Comparison of ENCODE assay signal across 22 cellular contexts in the genomic region with DNA sequence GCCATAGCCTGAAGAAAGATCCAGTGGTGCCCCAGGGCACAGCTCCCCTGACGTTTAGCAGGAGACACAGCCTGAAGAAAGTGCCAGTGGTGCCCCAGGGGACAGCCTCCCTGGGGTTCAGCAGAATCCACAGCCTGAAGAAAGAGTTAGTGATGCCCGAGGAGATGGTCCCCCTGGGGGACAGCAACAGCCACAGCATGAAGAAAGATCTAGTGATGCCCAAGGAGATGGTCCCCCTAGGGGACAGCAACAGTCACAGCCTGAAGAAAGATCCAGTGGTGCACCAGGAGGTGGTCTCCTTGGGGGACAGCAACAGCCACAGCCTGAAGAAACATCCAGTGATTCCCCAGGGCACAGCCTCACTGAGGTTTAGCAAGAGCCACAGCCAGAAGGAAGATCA. TPM values are rescaled to one million over a fixed set of nuclear protein-coding genes. Genes with fewer than 3 reads are reported as not detected.
DNase-seq lines count a peak whose midpoint lies in the region; ATAC-seq and TF ChIP-seq lines count a peak whose summit lies in the region.
"Had no signal": no experiment of that assay in that cellular context is flagged by ENCODE, and none has a peak within 500 bp of the region (broad histone marks: within the 10 kb centered on the region; RNA-seq: fewer than 3 reads in every experiment).

No MANE protein-coding gene starts in this region.

- H3K4me1 ChIP-seq in A673 (ENCODE audit: insufficient read depth, low read length, poor library complexity, severe bottlenecking) = no peaks in the 10 kb centered on the region
- H3K4me1 ChIP-seq in IMR-90 (ENCODE audit: control insufficient read depth, insufficient read depth, low read length) = no peaks in the 10 kb centered on the region
- no peaks in the 10 kb centered on the region for H3K4me1 ChIP-seq in OCI-LY3 (ENCODE audit: low read length)
- no peaks in the 10 kb centered on the region for H3K4me1 ChIP-seq in mesendoderm (ENCODE audit: control insufficient read depth, low read depth, low read length)
- H3K4me1 ChIP-seq in gastrocnemius medialis = no peaks in the 10 kb centered on the region
- H3K4me1 ChIP-seq: BE2C, HAP-1 had no signal

- CTCF ChIA-PET in A673 (lab: Charles Lee) = no interaction called here
- CTCF ChIA-PET in IMR-90 (lab: Yijun Ruan, JAX) = no interaction called here

- WGBS in IMR-90 (ENCODE audit: extremely low coverage in 2 of 2, insufficient read length in 1 of 2), 2 experiments = 20% methylated on average over 1 of the region's 2 CpGs; no CpG with 5 or more reads in 1 of the 2 experiments
- WGBS in mesendoderm (ENCODE audit: extremely low coverage, insufficient coverage, low lambda C conversion rate) = no CpG with 5 or more reads among the region's 2 CpGs

- H2BK20ac ChIP-seq in IMR-90 (ENCODE audit: low read depth, low read length) = no peak overlapping the region

- POLR2A ChIA-PET in A673 (lab: Charles Lee; ENCODE audit: low non-redundant PET) = no interaction called here
- POLR2A ChIA-PET in IMR-90 (lab: Charles Lee; ENCODE audit: unreplicated experiment) = no interaction called here

- TF ChIP-seq RAD21 in IMR-90 (IDR thresholded peaks at IDR 0.05; ENCODE audit: low read length) = no peak

- no peaks in the 10 kb centered on the region for H3K27me3 ChIP-seq in A673 (replicated peaks; ENCODE audit: insufficient read depth, low read depth, low read length, poor library complexity)
- no peaks in the 10 kb centered on the region for H3K27me3 ChIP-seq in IMR-90 (ENCODE audit: control insufficient read depth, insufficient read depth, low read length)
- H3K27me3 ChIP-seq in OCI-LY3 (ENCODE audit: low read depth, low read length) = no peaks in the 10 kb centered on the region
- no peaks in the 10 kb centered on the region for H3K27me3 ChIP-seq in mesendoderm (ENCODE audit: insufficient read depth, low read length, poor library complexity)
- no peaks in the 10 kb centered on the region for H3K27me3 ChIP-seq in gastrocnemius medialis
- peaks cover 0 to 67% (median 9%) of the 10 kb centered on the region in 45 donors for H3K27me3 ChIP-seq in dorsolateral prefrontal cortex
- H3K27me3 ChIP-seq: BE2C had no signal

- H2AK9ac ChIP-seq in IMR-90 (replicated peaks; ENCODE audit: low read depth, low read length, poor library complexity) = no peak overlapping the region

- in situ Hi-C loops in IMR-90 (cut with MboI; ENCODE audit: low sequenced_read_pairs) = no loop called here
- in situ Hi-C loops in gastrocnemius medialis (cut with MboI; ENCODE audit: low sequenced_read_pairs in 4 of 4) = no loop called here

- H3K4me2 ChIP-seq in IMR-90 (ENCODE audit: low read depth, low read length) (no peak overlapping the region), OCI-LY3 (ENCODE audit: low read length) (no peak overlapping the region), mesendoderm (ENCODE audit: low read length) (no peak overlapping the region)
- H3K4me2 ChIP-seq: BLaER1 treated with 17β-estradiol and CSF1 and Interleukin-3, amounts not matched to agents 10 nM and 100 nM; GM23338 had no signal

- H2BK15ac ChIP-seq in IMR-90 (ENCODE audit: low read depth, low read length) = no peak overlapping the region
- H2BK15ac ChIP-seq in mesendoderm (replicated peaks; ENCODE audit: low read depth) = no peak overlapping the region

- TF ChIP-seq POLR2A in IMR-90 (IDR thresholded peaks at IDR 0.05; ENCODE audit: low read depth, low read length) (no peak), gastrocnemius medialis (IDR thresholded peaks at IDR 0.05) (no peak)

- ATAC-seq in IMR-90 (ENCODE audit: low read depth) (no peak), gastrocnemius medialis (no peak)
- ATAC-seq: GM23338 had no signal

- H3K14ac ChIP-seq in IMR-90 (replicated peaks; ENCODE audit: low read depth, low read length) = no peak overlapping the region

- H2BK120ac ChIP-seq in IMR-90 (ENCODE audit: low read depth, low read length) (no peak overlapping the region), mesendoderm (ENCODE audit: low read depth, low read length) (no peak overlapping the region)

- dilution Hi-C loops in IMR-90 (cut with HindIII; ENCODE audit: low sequenced_read_pairs, unreplicated experiment) = no loop called here

- H4K20me1 ChIP-seq in IMR-90 (ENCODE audit: insufficient read depth, low read length) = no peaks in the 10 kb centered on the region
- H4K20me1 ChIP-seq in OCI-LY3 (ENCODE audit: insufficient read depth, low read length) = no peaks in the 10 kb centered on the region

- TF ChIP-seq CTCF in A673 (conservative IDR thresholded peaks at IDR 0.05; ENCODE audit: low read depth, low read length) = peak; percentile 38
- TF ChIP-seq CTCF in IMR-90 (conservative IDR thresholded peaks at IDR 0.05; ENCODE audit: low read depth, low read length) = 0 out of 2 replicates have a peak, but pooled peaks have one; percentile 7
- peak; percentile 21 for TF ChIP-seq CTCF in OCI-LY3 (IDR thresholded peaks at IDR 0.05; ENCODE audit: low read depth, low read length)
- no peak for TF ChIP-seq CTCF in gastrocnemius medialis (IDR thresholded peaks at IDR 0.05 in 4 of 5, conservative IDR thresholded peaks at IDR 0.05 in 1 of 5)
- TF ChIP-seq CTCF in dorsolateral prefrontal cortex (IDR thresholded peaks at IDR 0.05 in 54 of 56, conservative IDR thresholded peaks at IDR 0.05 in 2 of 56; ENCODE audit: low read depth in 1 of 56, partially characterized antibody in 56 of 56) = no peak

- no peaks in the 10 kb centered on the region for H3K9me1 ChIP-seq in IMR-90 (ENCODE audit: insufficient read depth, low read length)

- H3K56ac ChIP-seq in IMR-90 (ENCODE audit: extremely low read depth, insufficient read depth, low read length) = no peak overlapping the region
- no peak overlapping the region for H3K56ac ChIP-seq in mesendoderm (ENCODE audit: low read length)

- no peak overlapping the region for H3K27ac ChIP-seq in A673 (ENCODE audit: low read depth, low read length, poor library complexity, severe bottlenecking)
- H3K27ac ChIP-seq in IMR-90 (ENCODE audit: insufficient read depth, low read length) = no peak overlapping the region
- H3K27ac ChIP-seq in OCI-LY3 (ENCODE audit: low read length) = no peak overlapping the region
- H3K27ac ChIP-seq in mesendoderm (ENCODE audit: low read depth, low read length) = no peak overlapping the region
- no peak overlapping the region for H3K27ac ChIP-seq in gastrocnemius medialis
- H3K27ac ChIP-seq in dorsolateral prefrontal cortex = no peak overlapping the region
- H3K27ac ChIP-seq: 22Rv1; BLaER1 treated with 17β-estradiol and CSF1 and Interleukin-3, amounts not matched to agents 10 nM and 100 nM had no signal

- H3K9me3 ChIP-seq in A673 (ENCODE audit: low read depth, low read length, poor library complexity, severe bottlenecking) (no peaks in the 10 kb centered on the region), IMR-90 (ENCODE audit: control insufficient read depth, insufficient read depth, low read length) (no peaks in the 10 kb centered on the region), OCI-LY3 (ENCODE audit: insufficient read depth, low read length) (no peaks in the 10 kb centered on the region), gastrocnemius medialis (no peaks in the 10 kb centered on the region)
- H3K9me3 ChIP-seq: BE2C, HAP-1 had no signal

- H2AK5ac ChIP-seq in IMR-90 (ENCODE audit: low read depth, low read length) = no peak overlapping the region
- H2AK5ac ChIP-seq in mesendoderm (ENCODE audit: low read length) = no peak overlapping the region

- H3K4me3 ChIP-seq in A673 (ENCODE audit: low read depth, low read length, poor library complexity, severe bottlenecking) (no peak overlapping the region), IMR-90 (ENCODE audit: insufficient read depth, low read depth, low read length) (no peak overlapping the region), OCI-LY3 (ENCODE audit: low read length) (no peak overlapping the region), mesendoderm (ENCODE audit: low read length) (no peak overlapping the region), gastrocnemius medialis (no peak overlapping the region), dorsolateral prefrontal cortex (no peak overlapping the region)
- H3K4me3 ChIP-seq: BLaER1 treated with 17β-estradiol and CSF1 and Interleukin-3, amounts not matched to agents 10 nM and 100 nM; GM23338; HAP-1 had no signal

- H3K4ac ChIP-seq in IMR-90 (ENCODE audit: low read depth, low read length) (no peak overlapping the region), mesendoderm (ENCODE audit: low read depth, low read length) (no peak overlapping the region)

- H4K5ac ChIP-seq in IMR-90 (ENCODE audit: low read depth, low read length) (no peak overlapping the region), mesendoderm (ENCODE audit: low read length) (no peak overlapping the region)

- H3K23ac ChIP-seq in IMR-90 (ENCODE audit: low read depth, low read length) (no peak overlapping the region), mesendoderm (ENCODE audit: low read length) (no peak overlapping the region)

- H3K9ac ChIP-seq in IMR-90 (ENCODE audit: low read depth, low read length) (no peak overlapping the region), OCI-LY3 (ENCODE audit: low read length) (no peak overlapping the region), mesendoderm (ENCODE audit: low read length) (no peak overlapping the region)
- H3K9ac ChIP-seq: BLaER1 treated with 17β-estradiol and CSF1 and Interleukin-3, amounts not matched to agents 10 nM and 100 nM had no signal

- H2BK5ac ChIP-seq in IMR-90 (ENCODE audit: low read depth, low read length, poor library complexity, severe bottlenecking) = no peak overlapping the region
- no peak overlapping the region for H2BK5ac ChIP-seq in mesendoderm (ENCODE audit: low read length)

- H2AFZ ChIP-seq in IMR-90 (replicated peaks; ENCODE audit: low read length, poor library complexity) (no peak overlapping the region), OCI-LY3 (ENCODE audit: low read depth, low read length) (no peak overlapping the region)
- H2AFZ ChIP-seq: GM23338 had no signal

- no peak overlapping the region for H3K18ac ChIP-seq in IMR-90 (ENCODE audit: low read depth, low read length)
- H3K18ac ChIP-seq in mesendoderm (ENCODE audit: low read length) = no peak overlapping the region

- intact Hi-C loops in A673 (cut with micrococcal nuclease; ENCODE audit: unreplicated experiment) (loop anchor here (10.0 kb wide), 1 partner anchor 188 kb away; no protein-coding TSS in a partner anchor), IMR-90 (cut with micrococcal nuclease) (no loop called here), gastrocnemius medialis (cut with DNase I; ENCODE audit: low total_unique reads) (no loop called here), dorsolateral prefrontal cortex (cut with DNase I) (no loop called here)

- H4K8ac ChIP-seq in IMR-90 (ENCODE audit: low read depth in 2 of 2, low read length in 2 of 2) = no peak overlapping the region
- no peak overlapping the region for H4K8ac ChIP-seq in mesendoderm (ENCODE audit: low read depth, low read length)

- no TSS peak for BruUV-seq in A673 (replicated peaks; lab: Mats Ljungman, UMichigan)
- BruUV-seq in IMR-90 (replicated peaks; lab: Mats Ljungman, UMichigan) = no TSS peak

- no peaks in the 10 kb centered on the region for H3K79me2 ChIP-seq in OCI-LY3 (ENCODE audit: low read length)
- no peaks in the 10 kb centered on the region for H3K79me2 ChIP-seq in mesendoderm (ENCODE audit: control insufficient read depth, insufficient read depth, low read length)

- DNase-seq in A673 (ENCODE audit: low spot score) (peak; percentile 26), IMR-90 (no peak), mesendoderm (peak; percentile 7), gastrocnemius medialis (no peak), NCI-H524 (lab: John Stamatoyannopoulos, UW) (no peak), dorsolateral prefrontal cortex (no peak)
- DNase-seq: ACHN; AML-193; BE2C; CD4-positive, alpha-beta T cell; CD8-positive, alpha-beta memory T cell; DMS 273 treated with DMSO at 0.1 percent for 48 hours; DMS53; DMS79 treated with DMSO at 0.1 percent for 48 hours; GF-D8; HFFc6 had no signal

- no peak overlapping the region for H4K91ac ChIP-seq in IMR-90 (ENCODE audit: insufficient read depth, low read depth, low read length)

- no peaks in the 10 kb centered on the region for H3K79me1 ChIP-seq in IMR-90 (ENCODE audit: low read depth in 1 of 2, low read length in 2 of 2)
- H3K79me1 ChIP-seq in mesendoderm (ENCODE audit: low read length) = no peaks in the 10 kb centered on the region

- H3K36me3 ChIP-seq in A673 (ENCODE audit: insufficient read depth, low read length, poor library complexity, severe bottlenecking) = no peaks in the 10 kb centered on the region
- H3K36me3 ChIP-seq in IMR-90 (ENCODE audit: control insufficient read depth, insufficient read depth, low read length) = no peaks in the 10 kb centered on the region
- H3K36me3 ChIP-seq in OCI-LY3 (replicated peaks; ENCODE audit: low read depth, low read length) = no peaks in the 10 kb centered on the region
- no peaks in the 10 kb centered on the region for H3K36me3 ChIP-seq in mesendoderm (ENCODE audit: control insufficient read depth, insufficient read depth, low read length)
- H3K36me3 ChIP-seq in gastrocnemius medialis = no peaks in the 10 kb centered on the region
- H3K36me3 ChIP-seq: BE2C; BLaER1 treated with 17β-estradiol and CSF1 and Interleukin-3, amounts not matched to agents 10 nM and 100 nM; HAP-1 had no signal

RNA-seq across cellular contexts. Expression of a gene that starts 2.8 kb away (rescaled TPM):
- total RNA-seq in A673 (2021) = 0.07 TPM in 1 of 2 replicates, not detected in the other
- not detected in 2 replicates for total RNA-seq in IMR-90 (2012; rRNA removed)
- polyA plus RNA-seq in IMR-90 (2012; rRNA removed) = not detected in 2 replicates
- polyA plus RNA-seq in IMR-90 (2012; cell fraction: cytosol; rRNA removed) = not detected in 2 replicates
- polyA plus RNA-seq in IMR-90 (2012; cell fraction: nucleus; rRNA removed; ENCODE audit: low replicate concordance) = 0.03 TPM in 1 of 2 replicates, not detected in the other
- polyA plus RNA-seq in mesendoderm (2013, experiment 1 of 2) = 0.22 TPM
- polyA plus RNA-seq in mesendoderm (2013, experiment 2 of 2) = 0.22 TPM
- total RNA-seq in gastrocnemius medialis = not detected
- total RNA-seq in dorsolateral prefrontal cortex = under 1 TPM in 13 of 120 experiments, not detected in 107; 0.07 to 0.29 (median 0.08) TPM
- total RNA-seq: CD4-positive, alpha-beta T cell; CD8-positive, alpha-beta memory T cell; HFFc6 had no signal
- polyA plus RNA-seq: CD14-positive monocyte; CD8-positive, alpha-beta memory T cell; GM23338 had no signal

Comparison
In these comparisons a context has a peak if more than half of its experiments do, and no peak if none do; other contexts are left out.
1. DNase-seq: peak in A673 (single experiment) and mesendoderm (single experiment); none in IMR-90 (single experiment), gastrocnemius medialis (0 of 2), NCI-H524 (0 of 2) and dorsolateral prefrontal cortex (0 of 10).
2. CTCF ChIP-seq: peak in A673 (single experiment), IMR-90 (single experiment) and OCI-LY3 (single experiment); none in gastrocnemius medialis (0 of 5) and dorsolateral prefrontal cortex (0 of 56).